In genomic region chr6:109690373-109690739, GRCh38 we compare ENCODE assay signal across 8 cellular contexts. TPM values are rescaled to one million over a fixed set of nuclear protein-coding genes. Genes with fewer than 3 reads are reported as not detected.
DNase-seq lines count a peak whose midpoint lies in the region; ATAC-seq lines count a peak whose summit lies in the region.

No MANE protein-coding gene starts in this region.

- H3K36me3 Mint-ChIP-seq in activated CD8-positive, alpha-beta memory T cell treated with anti-CD3 and anti-CD28 coated beads, Interleukin-2, amount 10 ng/mL, durations not matched to agents 7 days and 5 days: no peaks in the 10 kb centered on the region
- H3K36me3 Mint-ChIP-seq in stimulated activated memory B cell treated with anti-CD40 and anti-IgM and Interleukin-4, amounts not matched to agents 10 μg/mL and 1 μg/mL and 100 μg/mL, for 72 hours: peaks cover 7% of the 10 kb centered on the region

- DNase-seq in NCI-H1436 (lab: John Stamatoyannopoulos, UW): peak; percentile 75
- no peak for DNase-seq in NCI-H1436 treated with DMSO at 0.1 percent for 48 hours (lab: John Stamatoyannopoulos, UW)
- DNase-seq in NCI-H2196 treated with DMSO at 0.1 percent for 48 hours (lab: John Stamatoyannopoulos, UW; ENCODE audit: unreplicated experiment): peak; percentile 56
- peak; percentile 77 for DNase-seq in activated CD8-positive, alpha-beta memory T cell treated with anti-CD3 and anti-CD28 coated beads, Interleukin-2, amount 10 ng/mL, durations not matched to agents 7 days and 5 days

- peaks cover 5% of the 10 kb centered on the region for H3K27me3 Mint-ChIP-seq in activated CD8-positive, alpha-beta memory T cell treated with anti-CD3 and anti-CD28 coated beads, Interleukin-2, amount 10 ng/mL, durations not matched to agents 7 days and 5 days
- H3K27me3 Mint-ChIP-seq in stimulated activated memory B cell treated with anti-CD40 and anti-IgM and Interleukin-4, amounts not matched to agents 10 μg/mL and 1 μg/mL and 100 μg/mL, for 72 hours: no peaks in the 10 kb centered on the region

- H3K9ac ChIP-seq in endocrine pancreas (ENCODE audit: control insufficient read depth, insufficient read depth, low read length): peak overlapping the region; percentile 83
- peak overlapping the region; percentile 93 to 95 for H3K9ac ChIP-seq in mucosa of rectum (ENCODE audit: low read depth in 1 of 2, low read length in 2 of 2)

- H3K4me1 Mint-ChIP-seq in activated CD8-positive, alpha-beta memory T cell treated with anti-CD3 and anti-CD28 coated beads, Interleukin-2, amount 10 ng/mL, durations not matched to agents 7 days and 5 days: peaks cover 24% of the 10 kb centered on the region
- peaks cover 40% of the 10 kb centered on the region for H3K4me1 Mint-ChIP-seq in stimulated activated memory B cell treated with anti-CD40 and anti-IgM and Interleukin-4, amounts not matched to agents 10 μg/mL and 1 μg/mL and 100 μg/mL, for 72 hours

- ATAC-seq in HG02981 (IDR thresholded peaks at IDR 0.05; ENCODE audit: unreplicated experiment): peak; percentile 53
- ATAC-seq in activated CD8-positive, alpha-beta memory T cell treated with anti-CD3 and anti-CD28 coated beads, Interleukin-2, amount 10 ng/mL, durations not matched to agents 7 days and 5 days: peak; percentile 53
- peak; percentile 70 for ATAC-seq in stimulated activated memory B cell treated with anti-CD40 and anti-IgM and Interleukin-4, amounts not matched to agents 10 μg/mL and 1 μg/mL and 100 μg/mL, for 72 hours

- H3K36me3 ChIP-seq in endocrine pancreas (ENCODE audit: control insufficient read depth, insufficient read depth, low read length) (no peaks in the 10 kb centered on the region), mucosa of rectum (ENCODE audit: control insufficient read depth in 2 of 2, insufficient read depth in 2 of 2, low read length in 2 of 2) (no peaks in the 10 kb centered on the region)

- H3K27me3 ChIP-seq in endocrine pancreas (ENCODE audit: control insufficient read depth, insufficient read depth, low read length) (no peaks in the 10 kb centered on the region), mucosa of rectum (ENCODE audit: control insufficient read depth in 2 of 2, insufficient read depth in 2 of 2, low read length in 2 of 2) (no peaks in the 10 kb centered on the region)

- peak overlapping the region; percentile 92 for H3K4me3 Mint-ChIP-seq in activated CD8-positive, alpha-beta memory T cell treated with anti-CD3 and anti-CD28 coated beads, Interleukin-2, amount 10 ng/mL, durations not matched to agents 7 days and 5 days
- peak overlapping the region; percentile 80 for H3K4me3 Mint-ChIP-seq in stimulated activated memory B cell treated with anti-CD40 and anti-IgM and Interleukin-4, amounts not matched to agents 10 μg/mL and 1 μg/mL and 100 μg/mL, for 72 hours

- H3K4me1 ChIP-seq in endocrine pancreas (ENCODE audit: control insufficient read depth, insufficient read depth, low read length): peaks cover 12% of the 10 kb centered on the region
- H3K4me1 ChIP-seq in mucosa of rectum (ENCODE audit: control insufficient read depth in 2 of 2, insufficient read depth in 2 of 2, low read length in 2 of 2): peaks cover 0 to 7% of the 10 kb centered on the region in 2 donors

- CTCF ChIA-PET in activated CD8-positive, alpha-beta memory T cell treated with anti-CD3 and anti-CD28 coated beads, Interleukin-2, amount 10 ng/mL, durations not matched to agents 7 days and 5 days (lab: Charles Lee): interaction anchor here (1.8 to 3.2 kb wide), 2 partner anchors 307 to 349 kb away, joined by 7 to 22 read pairs; no protein-coding TSS in a partner anchor

- peak overlapping the region; percentile 91 to 94 for H3K27ac ChIP-seq in mucosa of rectum (ENCODE audit: low read depth in 2 of 2, low read length in 2 of 2)

- H3K4me3 ChIP-seq in endocrine pancreas (ENCODE audit: control insufficient read depth, insufficient read depth, low read length) (peak overlapping the region; percentile 89), mucosa of rectum (ENCODE audit: low read length in 2 of 2) (peak overlapping the region; percentile 82 to 95)

- H3K9me3 ChIP-seq in endocrine pancreas (ENCODE audit: control insufficient read depth, low read length) (no peaks in the 10 kb centered on the region), mucosa of rectum (ENCODE audit: control insufficient read depth in 2 of 2, low read length in 2 of 2) (no peaks in the 10 kb centered on the region)

- H3K9me3 Mint-ChIP-seq in activated CD8-positive, alpha-beta memory T cell treated with anti-CD3 and anti-CD28 coated beads, Interleukin-2, amount 10 ng/mL, durations not matched to agents 7 days and 5 days (ENCODE audit: low read depth): no peaks in the 10 kb centered on the region
- no peaks in the 10 kb centered on the region for H3K9me3 Mint-ChIP-seq in stimulated activated memory B cell treated with anti-CD40 and anti-IgM and Interleukin-4, amounts not matched to agents 10 μg/mL and 1 μg/mL and 100 μg/mL, for 72 hours

- H3K27ac Mint-ChIP-seq in activated CD8-positive, alpha-beta memory T cell treated with anti-CD3 and anti-CD28 coated beads, Interleukin-2, amount 10 ng/mL, durations not matched to agents 7 days and 5 days: peak overlapping the region; percentile 87
- peak overlapping the region; percentile 83 for H3K27ac Mint-ChIP-seq in stimulated activated memory B cell treated with anti-CD40 and anti-IgM and Interleukin-4, amounts not matched to agents 10 μg/mL and 1 μg/mL and 100 μg/mL, for 72 hours

RNA-seq across cellular contexts. Expression of gene AK9, which starts 0.6 kb away (rescaled TPM):
- total RNA-seq in activated CD8-positive, alpha-beta memory T cell treated with anti-CD3 and anti-CD28 coated beads, Interleukin-2, amount 10 ng/mL, durations not matched to agents 7 days and 5 days: 1 to 10 TPM; 4.4 to 6.2 TPM

RNA-seq across cellular contexts. Expression of gene FIG4, which starts 0.7 kb away (rescaled TPM):
- total RNA-seq in activated CD8-positive, alpha-beta memory T cell treated with anti-CD3 and anti-CD28 coated beads, Interleukin-2, amount 10 ng/mL, durations not matched to agents 7 days and 5 days: 10 to 100 TPM in 1 of 2 experiments, 1 to 10 TPM in 1; 9.0 to 11.1 TPM
